8 cellular contexts compared by ENCODE assay signal in the genomic region with DNA sequence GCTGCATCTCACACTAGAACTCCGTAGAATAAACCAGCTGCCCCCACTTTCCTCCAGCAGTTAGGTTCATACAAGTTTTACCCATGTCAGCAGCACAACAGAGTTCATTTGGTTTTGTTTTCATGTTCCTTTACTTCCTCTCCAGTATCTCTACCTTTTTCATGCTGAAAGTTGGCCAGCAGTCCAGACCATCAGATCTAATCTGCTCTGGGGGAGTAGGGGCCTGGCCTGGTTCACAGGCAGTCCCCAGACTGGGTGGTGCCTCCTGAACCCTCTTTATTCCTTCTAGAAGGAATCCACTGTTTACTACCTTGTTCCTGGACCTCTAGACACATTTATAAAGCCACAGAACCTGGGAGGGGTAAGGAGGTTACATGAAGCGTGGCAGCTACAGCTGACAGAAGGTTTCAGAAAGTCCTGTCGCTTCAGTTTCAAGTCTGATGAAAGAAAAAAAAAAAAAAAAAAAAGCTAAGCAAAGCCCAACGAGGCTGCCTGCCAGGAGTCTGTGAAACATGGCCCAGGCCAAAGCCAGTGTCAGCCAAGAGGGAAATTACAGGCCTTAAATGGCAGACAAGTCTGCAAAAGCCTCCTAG.
DNase-seq lines count a peak whose midpoint lies in the region; ATAC-seq and TF ChIP-seq lines count a peak whose summit lies in the region.

No MANE protein-coding gene starts in this region.

- intact Hi-C loops in left ventricle myocardium inferior (cut with micrococcal nuclease) = no loop called here
- intact Hi-C loops in A673 (cut with micrococcal nuclease; ENCODE audit: unreplicated experiment) = no loop called here

- POLR2A ChIA-PET in A673 (lab: Charles Lee; ENCODE audit: low non-redundant PET) = interaction anchor here (0.6 kb wide), 1 partner anchor 253 kb away, joined by 4 read pairs; no protein-coding TSS in a partner anchor

- H3K27ac ChIP-seq in left ventricle myocardium inferior (replicated peaks) (peak overlapping the region; percentile 89), skeletal muscle tissue (ENCODE audit: low read depth, low read length) (peak overlapping the region; percentile 95), A673 (ENCODE audit: low read depth, low read length, poor library complexity, severe bottlenecking) (no peak overlapping the region)

- TF ChIP-seq CTCF in GM20000 (IDR thresholded peaks at IDR 0.05; ENCODE audit: extremely low read depth, missing control alignments) = no peak
- no peak for TF ChIP-seq CTCF in left ventricle myocardium inferior (IDR thresholded peaks at IDR 0.05; ENCODE audit: borderline replicate concordance)
- TF ChIP-seq CTCF in A673 (conservative IDR thresholded peaks at IDR 0.05; ENCODE audit: low read depth, low read length) = no peak

- H3K4me1 ChIP-seq in left ventricle myocardium inferior (peaks cover 28% of the 10 kb centered on the region), skeletal muscle tissue (ENCODE audit: control insufficient read depth in 3 of 3, insufficient read depth in 3 of 3, low read length in 3 of 3) (peaks cover 40 to 61% (median 57%) of the 10 kb centered on the region in 3 donors), A673 (ENCODE audit: insufficient read depth, low read length, poor library complexity, severe bottlenecking) (no peaks in the 10 kb centered on the region)

- CTCF ChIA-PET in A673 (lab: Charles Lee) = no interaction called here

- peaks cover 0 to 7% of the 10 kb centered on the region in 2 donors for H3K9me3 Mint-ChIP-seq in activated naive CD4-positive, alpha-beta T cell treated with anti-CD3 and anti-CD28 coated beads, Interleukin-2, amount 50 U/mL, for 72 hours

- H3K9ac ChIP-seq in skeletal muscle tissue (ENCODE audit: low read depth in 1 of 3, low read length in 3 of 3) = peak overlapping the region; percentile 71 to 77 (median 72)

- H3K27ac Mint-ChIP-seq in activated naive CD4-positive, alpha-beta T cell treated with anti-CD3 and anti-CD28 coated beads, Interleukin-2, amount 50 U/mL, for 72 hours = peak overlapping the region; percentile 78 to 81

- DNase-seq in EH (ENCODE audit: low read depth) (peak; percentile 51), GM20000 (ENCODE audit: low spot score) (peak; percentile 68), left ventricle myocardium inferior (peak; percentile 85), NCI-H128 (lab: John Stamatoyannopoulos, UW; ENCODE audit: unreplicated experiment) (no peak), A673 (ENCODE audit: low spot score) (no peak)
- DNase-seq in activated naive CD4-positive, alpha-beta T cell treated with anti-CD3 and anti-CD28 coated beads, Interleukin-2, amount 50 U/mL, for 72 hours (ENCODE audit: low spot score in 2 of 2) = peak in 1 of 2 donors; percentile 10

- no peaks in the 10 kb centered on the region for H3K27me3 ChIP-seq in left ventricle myocardium inferior (ENCODE audit: low read depth)
- H3K27me3 ChIP-seq in skeletal muscle tissue (ENCODE audit: control insufficient read depth in 3 of 3, insufficient read depth in 3 of 3, low read length in 3 of 3) = no peaks in the 10 kb centered on the region
- H3K27me3 ChIP-seq in A673 (replicated peaks; ENCODE audit: insufficient read depth, low read depth, low read length, poor library complexity) = no peaks in the 10 kb centered on the region

- peak; percentile 81 for ATAC-seq in HG03565 (IDR thresholded peaks at IDR 0.05; ENCODE audit: unreplicated experiment)
- ATAC-seq in activated naive CD4-positive, alpha-beta T cell treated with anti-CD3 and anti-CD28 coated beads, Interleukin-2, amount 50 U/mL, for 72 hours = peak; percentile 57 to 73

- H3K36me3 Mint-ChIP-seq in activated naive CD4-positive, alpha-beta T cell treated with anti-CD3 and anti-CD28 coated beads, Interleukin-2, amount 50 U/mL, for 72 hours = no peaks in the 10 kb centered on the region

- H3K9me3 ChIP-seq in left ventricle myocardium inferior (replicated peaks) (no peaks in the 10 kb centered on the region), skeletal muscle tissue (ENCODE audit: control insufficient read depth in 3 of 3, low read length in 3 of 3) (no peaks in the 10 kb centered on the region), A673 (ENCODE audit: low read depth, low read length, poor library complexity, severe bottlenecking) (no peaks in the 10 kb centered on the region)

- BruUV-seq in A673 (replicated peaks; lab: Mats Ljungman, UMichigan) = no TSS peak

- H3K36me3 ChIP-seq in left ventricle myocardium inferior = no peaks in the 10 kb centered on the region
- H3K36me3 ChIP-seq in skeletal muscle tissue (ENCODE audit: control insufficient read depth in 3 of 3, insufficient read depth in 3 of 3, low read length in 3 of 3) = no peaks in the 10 kb centered on the region
- H3K36me3 ChIP-seq in A673 (ENCODE audit: insufficient read depth, low read length, poor library complexity, severe bottlenecking) = no peaks in the 10 kb centered on the region

- H3K4me3 ChIP-seq in left ventricle myocardium inferior = no peak overlapping the region
- H3K4me3 ChIP-seq in skeletal muscle tissue (ENCODE audit: low read length in 3 of 3) = peak overlapping the region in 2 of 3 donors; percentile 30 to 41
- H3K4me3 ChIP-seq in A673 (ENCODE audit: low read depth, low read length, poor library complexity, severe bottlenecking) = no peak overlapping the region

Comparison
In these comparisons a context has a peak if more than half of its experiments do, and no peak if none do; other contexts are left out.
1. DNase-seq: peak in EH (single experiment), GM20000 (single experiment) and left ventricle myocardium inferior (single experiment); none in NCI-H128 (single experiment) and A673 (single experiment).
2. H3K4me3 ChIP-seq: peak in skeletal muscle tissue (2 of 3); none in left ventricle myocardium inferior (single experiment) and A673 (single experiment).